29 cellular contexts compared by ENCODE assay signal in genomic region chr14:72921396-72921795, GRCh38.
"Had no signal": no experiment of that assay in that cellular context is flagged by ENCODE, and none has a peak within 500 bp of the region (broad histone marks: within the 10 kb centered on the region; RNA-seq: fewer than 3 reads in every experiment).

No MANE protein-coding gene starts in this region.

- H3K36me3 ChIP-seq: adrenal gland, MG63 had no signal

- H3K4me3 ChIP-seq: adrenal gland, MG63, SJSA1 had no signal

- H3K27ac Mint-ChIP-seq: activated CD4-positive, alpha-beta memory T cell treated with anti-CD3 and anti-CD28 coated beads for 36 hours; activated CD4-positive, alpha-beta T cell treated with anti-CD3 and anti-CD28 coated beads, Interleukin-2, amount 10 ng/mL, durations not matched to agents 7 days and 5 days; activated naive CD4-positive, alpha-beta T cell treated with anti-CD3 and anti-CD28 coated beads for 36 hours; activated naive CD8-positive, alpha-beta T cell; activated T-helper 17 cell treated with anti-CD3 and anti-CD28 coated beads, Interleukin-2, amount 50 U/mL, for 72 hours; brain had no signal

- H3K27me3 ChIP-seq: adrenal gland, MG63, SJSA1 had no signal

- H3K36me3 Mint-ChIP-seq: activated CD4-positive, alpha-beta memory T cell treated with anti-CD3 and anti-CD28 coated beads for 36 hours; activated naive CD8-positive, alpha-beta T cell; brain had no signal

- DNase-seq: activated CD4-positive, alpha-beta memory T cell treated with anti-CD3 and anti-CD28 coated beads for 36 hours; activated CD4-positive, alpha-beta T cell treated with anti-CD3 and anti-CD28 coated beads, Interleukin-2, amount 10 ng/mL, durations not matched to agents 7 days and 5 days; activated CD4-positive, CD25-positive, alpha-beta regulatory T cell; activated CD8-positive, alpha-beta memory T cell treated with anti-CD3 and anti-CD28 coated beads for 24 hours; activated gamma-delta T cell; activated naive CD4-positive, alpha-beta T cell treated with anti-CD3 and anti-CD28 coated beads for 36 hours; activated T-cell treated with anti-CD3 and anti-CD28 coated beads, Interleukin-2, amount 50 U/mL, for 48 hours; adrenal gland; anterior cingulate cortex; MG63; MV-4-11; NCI-H1092 treated with DMSO at 0.1 percent for 48 hours; NCI-H1436; NCI-H187; NCI-H2081; NCI-H510A treated with DMSO at 0.1 percent for 48 hours; NCI-H69; NK-92 treated with Interleukin-12 subunit alpha and Interleukin-12 subunit beta, amount 100 ng/mL, for 24 hours; OCI-M1; SHP77; T-helper 2 cell; T1000 had no signal

- H3K4me1 Mint-ChIP-seq: activated T-helper 17 cell treated with anti-CD3 and anti-CD28 coated beads, Interleukin-2, amount 50 U/mL, for 72 hours had no signal

- H3K9me3 ChIP-seq: adrenal gland, MG63, SJSA1 had no signal

- ATAC-seq: activated T-helper 17 cell treated with anti-CD3 and anti-CD28 coated beads, Interleukin-2, amount 50 U/mL, for 72 hours; SK-N-SH treated with all-trans-retinoic acid at 6 μM for 48 hours had no signal

- H3K4me3 Mint-ChIP-seq: activated CD4-positive, alpha-beta memory T cell treated with anti-CD3 and anti-CD28 coated beads for 36 hours; activated CD4-positive, alpha-beta T cell treated with anti-CD3 and anti-CD28 coated beads, Interleukin-2, amount 10 ng/mL, durations not matched to agents 7 days and 5 days; activated naive CD4-positive, alpha-beta T cell treated with anti-CD3 and anti-CD28 coated beads for 36 hours; activated naive CD8-positive, alpha-beta T cell; activated T-helper 17 cell treated with anti-CD3 and anti-CD28 coated beads, Interleukin-2, amount 50 U/mL, for 72 hours; brain; central memory CD8-positive, alpha-beta T cell had no signal

- H3K9me3 Mint-ChIP-seq: activated CD4-positive, alpha-beta memory T cell treated with anti-CD3 and anti-CD28 coated beads for 36 hours; activated CD4-positive, alpha-beta T cell treated with anti-CD3 and anti-CD28 coated beads, Interleukin-2, amount 10 ng/mL, durations not matched to agents 7 days and 5 days; activated naive CD4-positive, alpha-beta T cell treated with anti-CD3 and anti-CD28 coated beads for 36 hours; activated T-helper 17 cell treated with anti-CD3 and anti-CD28 coated beads, Interleukin-2, amount 50 U/mL, for 72 hours; central memory CD8-positive, alpha-beta T cell had no signal

- H3K27ac ChIP-seq: adrenal gland, VCaP had no signal
